Comparison of ENCODE assay signal across 8 cellular contexts in the genomic region with DNA sequence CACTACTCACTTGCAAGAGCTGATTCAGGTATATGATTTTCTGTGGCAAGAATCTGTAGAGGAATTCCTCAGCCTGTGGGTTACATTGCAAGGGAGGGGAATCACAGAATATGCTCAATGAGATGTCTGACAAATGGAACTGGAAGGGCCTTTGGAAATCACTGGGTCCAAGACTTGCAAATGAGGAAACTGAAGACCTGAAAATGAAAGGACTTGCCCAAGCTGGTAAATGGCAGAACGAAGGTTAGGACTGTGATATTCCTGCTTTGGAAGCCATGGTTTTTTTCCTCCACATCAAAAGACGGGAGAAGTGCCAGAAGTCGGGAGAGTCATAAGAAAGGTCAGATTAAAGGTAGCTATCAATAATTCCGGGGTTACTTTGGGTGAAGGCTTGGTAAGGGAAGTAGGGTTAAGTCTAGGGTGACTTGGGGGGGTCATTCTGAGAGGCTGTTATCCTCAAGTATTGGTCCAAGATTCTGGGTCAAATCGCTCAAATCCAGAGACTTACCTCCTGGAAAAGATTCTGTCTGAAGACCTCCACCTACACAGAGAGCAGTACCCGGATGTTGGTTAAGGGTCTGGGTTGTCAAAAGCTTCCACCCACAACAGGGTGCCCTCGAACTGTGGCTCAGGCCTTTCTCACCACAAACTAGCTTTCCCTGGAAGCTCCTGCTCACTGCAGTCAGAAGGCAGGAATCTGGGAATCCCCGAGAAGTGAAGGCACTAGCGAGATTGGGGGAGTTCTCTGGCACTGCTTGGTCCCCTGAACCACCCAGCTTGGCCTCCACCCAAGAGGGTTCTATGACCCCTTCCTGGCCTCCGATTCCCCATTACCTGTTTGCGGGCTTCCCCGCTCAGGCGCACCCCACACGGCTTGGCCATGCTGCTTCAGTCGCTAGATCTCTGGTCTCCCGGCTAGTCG. TPM values are rescaled to one million over a fixed set of nuclear protein-coding genes. Genes with fewer than 3 reads are reported as not detected.
DNase-seq lines count a peak whose midpoint lies in the region; ATAC-seq and TF ChIP-seq lines count a peak whose summit lies in the region.

Gene PSME2 (minus strand): TSS at position 911 of the 922 bp plus-strand sequence. CDS start 29 bp downstream, at position 882.

- TF ChIP-seq CTCF in lung (IDR thresholded peaks at IDR 0.05; ENCODE audit: control extremely low read depth, extremely low read depth) (no peak), thyroid gland (IDR thresholded peaks at IDR 0.05) (no peak)

- H3K36me3 ChIP-seq in lung (ENCODE audit: control insufficient read depth in 2 of 2, insufficient read depth in 2 of 2, low read length in 2 of 2) (peaks cover 5 to 19% of the 10 kb centered on the region in 2 donors), thyroid gland (peaks cover 11 to 12% of the 10 kb centered on the region in 2 donors)

- TF ChIP-seq POLR2A in GM18505 (IDR thresholded peaks at IDR 0.05; ENCODE audit: borderline replicate concordance, extremely low read depth, insufficient read depth, insufficient read length) (peak; percentile 66), thyroid gland (IDR thresholded peaks at IDR 0.05) (peak in 1 of 2 donors; percentile 58)

- DNase-seq in NOMO-1 (lab: John Stamatoyannopoulos, UW; ENCODE audit: unreplicated experiment in 2 of 2) (peak; percentile 39 to 42), lung (ENCODE audit: low spot score) (no peak), thyroid gland (no peak)
- DNase-seq in activated CD4-positive, CD25-positive, alpha-beta regulatory T cell (lab: John Stamatoyannopoulos, UW): no peak
- DNase-seq in central memory CD4-positive, alpha-beta T cell: no peak

- peak within 1 kb of the TSS; percentile 92 for H3K27ac ChIP-seq in cingulate gyrus (ENCODE audit: low read depth, low read length)
- peak within 1 kb of the TSS; percentile 89 to 93 for H3K27ac ChIP-seq in lung (ENCODE audit: low read depth in 1 of 2, low read length in 1 of 2)
- H3K27ac ChIP-seq in thyroid gland: peak within 1 kb of the TSS; percentile 37 to 75 (median 70)

- ATAC-seq in GM18505 (IDR thresholded peaks at IDR 0.05; ENCODE audit: unreplicated experiment): no peak
- ATAC-seq in lung (ENCODE audit: insufficient read depth, low FRiP score): no peak
- no peak for ATAC-seq in HG03521 (IDR thresholded peaks at IDR 0.05; ENCODE audit: unreplicated experiment)

- no peaks in the 10 kb centered on the region for H3K27me3 ChIP-seq in lung (ENCODE audit: control insufficient read depth, insufficient read depth)
- H3K27me3 ChIP-seq in thyroid gland: no peaks in the 10 kb centered on the region

- intact Hi-C loops in thyroid gland (cut with DNase I): no loop called here

- H3K4me1 ChIP-seq in lung (ENCODE audit: control insufficient read depth in 2 of 2, insufficient read depth in 2 of 2, low read length in 2 of 2) (peaks cover 8 to 12% of the 10 kb centered on the region in 2 donors), thyroid gland (peaks cover 22 to 23% of the 10 kb centered on the region in 2 donors)

- H3K9me3 ChIP-seq in lung (ENCODE audit: control insufficient read depth in 2 of 2, insufficient read depth in 1 of 2, low read length in 1 of 2): no peaks in the 10 kb centered on the region
- no peaks in the 10 kb centered on the region for H3K9me3 ChIP-seq in thyroid gland

- peak within 1 kb of the TSS; percentile 94 for H3K4me3 ChIP-seq in lung
- peak within 1 kb of the TSS; percentile 58 to 83 (median 83) for H3K4me3 ChIP-seq in thyroid gland (replicated peaks in 1 of 3)

- 4 to 11% methylated on average over 17 of the region's 17 CpGs for WGBS in lung, 2 donors
- 11 to 12% methylated on average over 17 of the region's 17 CpGs for WGBS in thyroid gland, 2 donors

RNA-seq across cellular contexts. Expression of gene PSME2, which starts in this region (rescaled TPM):
- 100 to 1,000 TPM in 1 of 2 donors, 10 to 100 TPM in 1; 89.1 to 178 TPM for total RNA-seq in lung
- 100 to 1,000 TPM; 283 to 328 TPM for polyA plus RNA-seq in lung
- 10 to 100 TPM; 31.3 to 66.6 (median 47.5) TPM for total RNA-seq in thyroid gland

Comparison
In these comparisons a context has a peak if more than half of its experiments do, and no peak if none do; other contexts are left out.
1. DNase-seq: peak in NOMO-1 (2 of 2); none in lung (single experiment), thyroid gland (0 of 2), activated CD4-positive, CD25-positive, alpha-beta regulatory T cell (0 of 4) and central memory CD4-positive, alpha-beta T cell (single experiment).
2. Peak in every context shown above with its lines, with median percentiles within 50 percentile points of each other: H3K27ac ChIP-seq.